In genomic region chr1:48776400-48777218, GRCh38 we compare ENCODE assay signal across 8 cellular contexts. TPM values are rescaled to one million over a fixed set of nuclear protein-coding genes. Genes with fewer than 3 reads are reported as not detected.
DNase-seq lines count a peak whose midpoint lies in the region; ATAC-seq, FAIRE-seq and TF ChIP-seq lines count a peak whose summit lies in the region.

TSS of gene BEND5 (minus strand) at chr1:48776891. CDS start at chr1:48776831, 60 bp downstream.

- peak; percentile 77 for DNase-seq in DMS53 (lab: John Stamatoyannopoulos, UW)
- peak; percentile 85 for DNase-seq in NCI-H1105 (lab: John Stamatoyannopoulos, UW)
- peak; percentile 76 for DNase-seq in WERI-Rb-1
- DNase-seq in HepG2 (ENCODE audit: low spot score) = no peak
- peak; percentile 50 for DNase-seq in stimulated activated CD4-positive, alpha-beta T cell treated with anti-CD3 and anti-CD28 coated beads, Interleukin-4, amount 100 ng/mL, for 1 hour
- DNase-seq in cortex of kidney (lab: John Stamatoyannopoulos, UW) = no peak
- no peak for DNase-seq in OCI-M1 (lab: John Stamatoyannopoulos, UW)

- TF ChIP-seq POLR2A in HepG2 (IDR thresholded peaks at IDR 0.05; ENCODE audit: insufficient read depth in 1 of 2, low read depth in 2 of 2, low read length in 2 of 2) = no peak

- peak within 1 kb of the TSS; percentile 47 for H3K4me2 ChIP-seq in HepG2 (ENCODE audit: low read depth, low read length)

- TF ChIP-seq CTCF in WERI-Rb-1 (IDR thresholded peaks at IDR 0.05; ENCODE audit: low read depth, low read length) (no peak), HepG2 (CRISPR knock-in tag; IDR thresholded peaks at IDR 0.05) (no peak)

- POLR2A ChIA-PET in HepG2 (lab: Yijun Ruan, JAX) = no interaction called here

- in situ Hi-C loops in HepG2 (cut with HindIII; ENCODE audit: extremely low pct_ligation_motif_present, low pct_unique_long_range_greater_than_20kb) = no loop called here

- no peak within 1 kb of the TSS for H2AFZ ChIP-seq in HepG2 (ENCODE audit: low read length)

- WGBS in HepG2 (ENCODE audit: low lambda C conversion rate) = 3% methylated on average over 15 of the region's 72 CpGs

- H3K4me1 ChIP-seq in HepG2 (ENCODE audit: insufficient read depth, low read length) = no peaks in the 10 kb centered on the region

- H3K36me3 ChIP-seq in WERI-Rb-1 (peaks cover 18% of the 10 kb centered on the region), HepG2 (replicated peaks in 1 of 2; ENCODE audit: control insufficient read depth in 1 of 2, insufficient read depth in 2 of 2, low read length in 2 of 2) (no peaks in the 10 kb centered on the region)

- H3K9me3 ChIP-seq in WERI-Rb-1 (ENCODE audit: severe bottlenecking) (no peaks in the 10 kb centered on the region), HepG2 (ENCODE audit: low read length) (no peaks in the 10 kb centered on the region)

- no peaks in the 10 kb centered on the region for H4K20me1 ChIP-seq in HepG2 (ENCODE audit: insufficient read depth, low read length)

- no peak for TF ChIP-seq RAD21 in HepG2 (CRISPR knock-in tag; IDR thresholded peaks at IDR 0.05)

- no peak for FAIRE-seq in HepG2 (lab: Jason Lieb, UNC)

- H3K27ac ChIP-seq in WERI-Rb-1 = peak within 1 kb of the TSS; percentile 83
- H3K27ac ChIP-seq in cingulate gyrus (ENCODE audit: low read depth, low read length) = peak within 1 kb of the TSS; percentile 60
- no peak within 1 kb of the TSS for H3K27ac ChIP-seq in HepG2 (ENCODE audit: extremely low read length, insufficient read depth, low read length)

- H3K27me3 ChIP-seq in WERI-Rb-1 (ENCODE audit: insufficient read depth, low read depth, severe bottlenecking) (no peaks in the 10 kb centered on the region), HepG2 (ENCODE audit: control insufficient read depth in 1 of 2, insufficient read depth in 2 of 2, low read length in 2 of 2) (peaks cover 1 to 12% of the 10 kb centered on the region in 2 experiments; a peak in 3 of 5 replicates)

- intact Hi-C loops in HepG2 (cut with micrococcal nuclease; ENCODE audit: unreplicated experiment) = no loop called here

- no peak within 1 kb of the TSS for H3K9ac ChIP-seq in HepG2 (ENCODE audit: insufficient read depth, low read depth, low read length)

- no peak for TF ChIP-seq EP300 in HepG2 (IDR thresholded peaks at IDR 0.05; ENCODE audit: low read depth in 2 of 2, low read length in 2 of 2)
- TF ChIP-seq EP300 in HepG2 (CRISPR knock-in tag; IDR thresholded peaks at IDR 0.05; ENCODE audit: borderline replicate concordance) = no peak

- CTCF ChIA-PET in HepG2 (lab: Yijun Ruan, JAX; ENCODE audit: low intra/inter-chr PET ratio, low total read pairs) = no interaction called here

- no TSS peak for BruUV-seq in HepG2 (replicated peaks; lab: Mats Ljungman, UMichigan)

- H3K4me3 ChIP-seq in WERI-Rb-1 (ENCODE audit: low read depth, low read length) (peak within 1 kb of the TSS; percentile 58), HepG2 (replicated peaks in 1 of 3; ENCODE audit: insufficient read depth in 1 of 3, low read depth in 2 of 3, low read length in 3 of 3) (peak within 1 kb of the TSS; percentile 7 to 43 (median 38); a peak in 4 of 6 replicates)

- H3K79me2 ChIP-seq in HepG2 (ENCODE audit: insufficient read depth, low read length) = no peaks in the 10 kb centered on the region

- ATAC-seq in HepG2 = peak; percentile 59

TF ChIP-seq in HepG2, 621 proteins besides CTCF, POLR2A, EP300 and RAD21:
- no peak for TF ChIP-seq ZNF652 (CRISPR knock-in tag; IDR thresholded peaks at IDR 0.05; ENCODE audit: borderline replicate concordance, low read depth)
- TF ChIP-seq SETDB1 (CRISPR knock-in tag; IDR thresholded peaks at IDR 0.05; ENCODE audit: borderline replicate concordance) = no peak
- TF ChIP-seq TP53 (CRISPR knock-in tag; conservative IDR thresholded peaks at IDR 0.05) = no peak
- no peak for TF ChIP-seq ZNF253 (CRISPR knock-in tag; IDR thresholded peaks at IDR 0.05; ENCODE audit: borderline replicate concordance)
- TF ChIP-seq ZNF160 (CRISPR knock-in tag; IDR thresholded peaks at IDR 0.05) = no peak
- no peak for TF ChIP-seq ZNF230 (CRISPR knock-in tag; IDR thresholded peaks at IDR 0.05)
- TF ChIP-seq, protein P1, sequence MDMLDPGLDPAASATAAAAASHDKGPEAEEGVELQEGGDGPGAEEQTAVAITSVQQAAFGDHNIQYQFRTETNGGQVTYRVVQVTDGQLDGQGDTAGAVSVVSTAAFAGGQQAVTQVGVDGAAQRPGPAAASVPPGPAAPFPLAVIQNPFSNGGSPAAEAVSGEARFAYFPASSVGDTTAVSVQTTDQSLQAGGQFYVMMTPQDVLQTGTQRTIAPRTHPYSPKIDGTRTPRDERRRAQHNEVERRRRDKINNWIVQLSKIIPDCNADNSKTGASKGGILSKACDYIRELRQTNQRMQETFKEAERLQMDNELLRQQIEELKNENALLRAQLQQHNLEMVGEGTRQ (IDR thresholded peaks at IDR 0.05; ENCODE audit: low read depth, low read length) = no peak
- TF ChIP-seq, protein P1 (CRISPR knock-in tag; IDR thresholded peaks at IDR 0.05; ENCODE audit: borderline replicate concordance) = no peak
- no peak for TF ChIP-seq KLF16 (CRISPR knock-in tag; IDR thresholded peaks at IDR 0.05)
- TF ChIP-seq GPN1 (CRISPR knock-in tag; IDR thresholded peaks at IDR 0.05; ENCODE audit: borderline replicate concordance) = no peak
- no peak for TF ChIP-seq ZNF30 (CRISPR knock-in tag; IDR thresholded peaks at IDR 0.05)
- TF ChIP-seq STAT5B (CRISPR knock-in tag; IDR thresholded peaks at IDR 0.05) = no peak
- TF ChIP-seq RBM22 (optimal IDR thresholded peaks at IDR 0.05; ENCODE audit: low read length) = no peak
- no peak for TF ChIP-seq ZNF333 (CRISPR knock-in tag; IDR thresholded peaks at IDR 0.05; ENCODE audit: borderline replicate concordance)
- no peak for TF ChIP-seq MTERF4 (CRISPR knock-in tag; IDR thresholded peaks at IDR 0.05)
TF ChIP-seq in HepG2: peak in this region for 0.

RNA-seq across cellular contexts. Expression of gene BEND5, which starts in this region (rescaled TPM):
- not detected in 2 replicates for total RNA-seq in HepG2 (2016; rRNA removed; fragmentation: Illumina TruSeq; extraction: Trizol)
- total RNA-seq in HepG2 (2016; cell fraction: cytosol; rRNA removed; fragmentation: Illumina TruSeq; extraction: Trizol; ENCODE audit: low read depth) = not detected in 2 replicates
- 0.11 TPM in 1 of 2 replicates, not detected in the other for total RNA-seq in HepG2 (2016; cell fraction: insoluble cytoplasmic fraction; rRNA removed; fragmentation: Illumina TruSeq; extraction: Trizol)
- not detected in 2 replicates for total RNA-seq in HepG2 (2016; cell fraction: membrane; rRNA removed; fragmentation: Illumina TruSeq; extraction: Trizol)
- total RNA-seq in HepG2 (2016; cell fraction: nucleus; rRNA removed; fragmentation: Illumina TruSeq; extraction: Trizol) = not detected in 2 replicates
- polyA plus RNA-seq in HepG2 (2011; rRNA removed) = 0.04 and 0.11 TPM in 2 replicates
- 0.04 TPM in 1 of 2 replicates, not detected in the other for polyA plus RNA-seq in HepG2 (2011; cell fraction: cytosol; rRNA removed)
- polyA plus RNA-seq in HepG2 (2011; cell fraction: nucleus; rRNA removed) = not detected in 2 replicates
- 0.17 and 0.38 TPM in 2 replicates for polyA plus RNA-seq in HepG2 (2012)
- not detected in 2 replicates for polyA plus RNA-seq in HepG2 (2016; cell fraction: cytosol; fragmentation: Illumina TruSeq; extraction: Trizol; ENCODE audit: low read depth)
- not detected in 2 replicates for polyA plus RNA-seq in HepG2 (2016; cell fraction: insoluble cytoplasmic fraction; fragmentation: Illumina TruSeq; extraction: Trizol; ENCODE audit: low read depth)
- 0.20 TPM in 1 of 2 replicates, not detected in the other for polyA plus RNA-seq in HepG2 (2016; cell fraction: membrane; fragmentation: Illumina TruSeq; extraction: Trizol; ENCODE audit: low read depth)
- polyA plus RNA-seq in HepG2 (2016; cell fraction: nucleus; fragmentation: Illumina TruSeq; extraction: Trizol; ENCODE audit: insufficient read depth, low read depth) = not detected in 2 replicates
- not detected in 2 replicates for polyA minus RNA-seq in HepG2 (2011; rRNA and poly(A)+ RNA removed; ENCODE audit: low replicate concordance)
- not detected in 2 replicates for polyA minus RNA-seq in HepG2 (2011; cell fraction: cytosol; rRNA and poly(A)+ RNA removed)
- 0.39 TPM in 1 of 2 replicates, not detected in the other for polyA minus RNA-seq in HepG2 (2011; cell fraction: nucleus; rRNA and poly(A)+ RNA removed)

Comparison
In these comparisons a context has a peak if more than half of its experiments do, and no peak if none do; other contexts are left out.
1. Peak in ATAC-seq, H3K4me3 ChIP-seq and H3K4me2 ChIP-seq in HepG2; RNA of the gene not detected or under 1 TPM.
2. DNase-seq: peak in DMS53 (single experiment), NCI-H1105 (single experiment), WERI-Rb-1 (single experiment) and stimulated activated CD4-positive, alpha-beta T cell treated with anti-CD3 and anti-CD28 coated beads, Interleukin-4, amount 100 ng/mL, for 1 hour (single experiment); none in HepG2 (single experiment), cortex of kidney (single experiment) and OCI-M1 (single experiment).